8 cellular contexts compared by ENCODE assay signal in the genomic region with DNA sequence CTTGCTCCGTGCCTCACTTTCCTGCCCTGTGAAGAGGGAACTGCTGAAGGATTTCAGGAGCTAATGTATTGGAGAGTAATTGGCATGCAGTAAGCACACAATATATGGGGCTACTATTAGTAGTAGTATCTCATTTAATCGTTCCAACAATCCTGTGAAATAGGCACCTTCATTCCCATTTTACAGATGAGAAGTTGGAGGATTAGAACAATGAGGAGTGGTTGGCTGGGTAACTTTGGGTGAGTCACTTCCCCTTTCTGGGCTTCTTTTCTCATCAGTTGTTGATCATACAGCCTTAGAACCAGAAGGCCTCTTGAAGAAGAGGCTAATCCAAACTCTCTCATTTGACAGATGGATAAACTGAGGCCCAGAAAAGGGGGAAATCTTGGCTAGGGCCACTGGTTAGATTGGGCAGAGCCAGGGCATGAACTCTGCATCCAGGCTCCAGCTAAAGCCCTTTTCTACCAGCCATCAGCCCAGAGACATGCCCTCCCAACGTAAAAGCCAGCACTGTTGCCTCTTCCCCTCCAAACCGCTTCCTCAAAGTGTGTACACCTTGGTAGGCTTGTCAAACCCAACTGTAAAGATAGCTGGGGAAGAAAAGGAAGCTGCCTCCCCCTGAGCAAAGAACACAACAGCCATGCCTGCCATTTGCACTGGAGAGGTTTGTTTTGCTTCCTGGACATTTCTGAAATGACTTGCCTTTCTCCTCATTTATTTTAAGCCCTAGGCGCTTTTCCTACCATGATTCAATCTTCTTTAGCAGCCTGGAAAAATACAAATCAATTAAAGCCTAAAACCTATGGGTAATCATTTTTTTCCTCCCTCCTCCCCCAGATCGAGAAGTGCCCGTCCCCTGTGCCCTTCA. TPM values are rescaled to one million over a fixed set of nuclear protein-coding genes. Genes with fewer than 3 reads are reported as not detected.
A peak's percentile ranks its signal among the peaks of the same experiment; 100 is the strongest.
DNase-seq lines count a peak whose midpoint lies in the region; ATAC-seq and TF ChIP-seq lines count a peak whose summit lies in the region.

No MANE protein-coding gene starts in this region.

- H3K79me1 ChIP-seq in mesenchymal stem cell (replicated peaks; ENCODE audit: low read length, poor library complexity, severe bottlenecking): peaks cover 4% of the 10 kb centered on the region

- H3K27me3 ChIP-seq in left ventricle myocardium inferior (ENCODE audit: low read depth): no peaks in the 10 kb centered on the region
- peaks cover 0 to 18% of the 10 kb centered on the region in 2 experiments for H3K27me3 ChIP-seq in mesenchymal stem cell (ENCODE audit: control insufficient read depth in 1 of 2, insufficient read depth in 1 of 2, low read length in 2 of 2)
- H3K27me3 ChIP-seq in upper lobe of right lung: no peaks in the 10 kb centered on the region

- H3K36me3 Mint-ChIP-seq in activated T-helper 17 cell treated with anti-CD3 and anti-CD28 coated beads, Interleukin-2, amount 50 U/mL, for 72 hours (ENCODE audit: low read depth): no peaks in the 10 kb centered on the region

- H3K4me1 Mint-ChIP-seq in activated T-helper 17 cell treated with anti-CD3 and anti-CD28 coated beads, Interleukin-2, amount 50 U/mL, for 72 hours: no peaks in the 10 kb centered on the region

- H3K23ac ChIP-seq in mesenchymal stem cell (ENCODE audit: low read length in 2 of 2): no peak overlapping the region

- TF ChIP-seq CTCF in left ventricle myocardium inferior (IDR thresholded peaks at IDR 0.05; ENCODE audit: borderline replicate concordance) (no peak), upper lobe of right lung (IDR thresholded peaks at IDR 0.05) (no peak)

- H3K36me3 ChIP-seq in left ventricle myocardium inferior: no peaks in the 10 kb centered on the region
- H3K36me3 ChIP-seq in mesenchymal stem cell (ENCODE audit: control insufficient read depth in 1 of 2, insufficient read depth in 2 of 2, low read depth in 1 of 2, low read length in 2 of 2): peaks cover 5 to 9% of the 10 kb centered on the region in 2 experiments
- H3K36me3 ChIP-seq in upper lobe of right lung: no peaks in the 10 kb centered on the region

- H3K27ac Mint-ChIP-seq in activated T-helper 17 cell treated with anti-CD3 and anti-CD28 coated beads, Interleukin-2, amount 50 U/mL, for 72 hours: peak overlapping the region; percentile 73

- no peak overlapping the region for H2AK5ac ChIP-seq in mesenchymal stem cell (ENCODE audit: low read length, severe bottlenecking)

- H3K27me3 Mint-ChIP-seq in activated T-helper 17 cell treated with anti-CD3 and anti-CD28 coated beads, Interleukin-2, amount 50 U/mL, for 72 hours: no peaks in the 10 kb centered on the region

- peak overlapping the region; percentile 76 for H3K4me3 Mint-ChIP-seq in activated T-helper 17 cell treated with anti-CD3 and anti-CD28 coated beads, Interleukin-2, amount 50 U/mL, for 72 hours

- no peak overlapping the region for H3K14ac ChIP-seq in mesenchymal stem cell (ENCODE audit: low read length in 2 of 2)

- H3K4ac ChIP-seq in mesenchymal stem cell (ENCODE audit: low read depth in 1 of 2, low read length in 2 of 2): no peak overlapping the region

- ATAC-seq in left ventricle myocardium superior (no peak), upper lobe of right lung (no peak), GM18870 (IDR thresholded peaks at IDR 0.05; ENCODE audit: unreplicated experiment) (no peak), HG02884 (IDR thresholded peaks at IDR 0.05; ENCODE audit: unreplicated experiment) (no peak)
- no peak for ATAC-seq in activated T-helper 17 cell treated with anti-CD3 and anti-CD28 coated beads, Interleukin-2, amount 50 U/mL, for 72 hours (replicated peaks)

- no peaks in the 10 kb centered on the region for H3K9me3 ChIP-seq in left ventricle myocardium inferior (replicated peaks)
- no peaks in the 10 kb centered on the region for H3K9me3 ChIP-seq in mesenchymal stem cell (ENCODE audit: control insufficient read depth, low read length)
- H3K9me3 ChIP-seq in upper lobe of right lung: no peaks in the 10 kb centered on the region

- no peak overlapping the region for H3K4me2 ChIP-seq in mesenchymal stem cell (ENCODE audit: low read length, poor library complexity, severe bottlenecking)

- no peak for DNase-seq in left ventricle myocardium inferior
- DNase-seq in left ventricle myocardium superior: no peak
- DNase-seq in mesenchymal stem cell: peak; percentile 8
- no peak for DNase-seq in upper lobe of right lung
- no peak for DNase-seq in ureter (ENCODE audit: low spot score)

- H2BK15ac ChIP-seq in mesenchymal stem cell (ENCODE audit: low read depth, poor library complexity, severe bottlenecking): no peak overlapping the region

- no peaks in the 10 kb centered on the region for H3K9me3 Mint-ChIP-seq in activated T-helper 17 cell treated with anti-CD3 and anti-CD28 coated beads, Interleukin-2, amount 50 U/mL, for 72 hours

- intact Hi-C loops in left ventricle myocardium inferior (cut with micrococcal nuclease) (no loop called here), left ventricle myocardium superior (cut with micrococcal nuclease) (no loop called here), upper lobe of right lung (cut with DNase I) (no loop called here)

- no peak overlapping the region for H2BK12ac ChIP-seq in mesenchymal stem cell (ENCODE audit: low read length in 2 of 2)

- H3K18ac ChIP-seq in mesenchymal stem cell (ENCODE audit: low read depth in 1 of 2, low read length in 2 of 2): no peak overlapping the region

- H3K4me3 ChIP-seq in left ventricle myocardium inferior (peak overlapping the region; percentile 94), mesenchymal stem cell (ENCODE audit: insufficient read depth in 1 of 2, low read depth in 1 of 2, low read length in 2 of 2) (peak overlapping the region in 1 of 2 experiments; percentile 97), upper lobe of right lung (peak overlapping the region; percentile 93)

- peak overlapping the region; percentile 100 for H3K9ac ChIP-seq in mesenchymal stem cell (ENCODE audit: low read length)

- no peak overlapping the region for H4K91ac ChIP-seq in mesenchymal stem cell (ENCODE audit: low read length)

- no peak overlapping the region for H2BK120ac ChIP-seq in mesenchymal stem cell (ENCODE audit: low read depth, low read length)

- H2AFZ ChIP-seq in mesenchymal stem cell (ENCODE audit: low read depth, low read length): no peak overlapping the region

- no peak overlapping the region for H2BK5ac ChIP-seq in mesenchymal stem cell (ENCODE audit: low read depth, low read length, poor library complexity, severe bottlenecking)

- 95% methylated on average over 6 of the region's 7 CpGs for WGBS in mesenchymal stem cell

- H3K27ac ChIP-seq in left ventricle myocardium inferior (replicated peaks): peak overlapping the region; percentile 77
- H3K27ac ChIP-seq in mesenchymal stem cell (ENCODE audit: low read length, poor library complexity, severe bottlenecking): no peak overlapping the region
- no peak overlapping the region for H3K27ac ChIP-seq in upper lobe of right lung

- H3K4me1 ChIP-seq in left ventricle myocardium inferior (peaks cover 24% of the 10 kb centered on the region), mesenchymal stem cell (ENCODE audit: control insufficient read depth, insufficient read depth, low read depth, low read length) (peaks cover 16% of the 10 kb centered on the region), upper lobe of right lung (peaks cover 4% of the 10 kb centered on the region)

- H4K8ac ChIP-seq in mesenchymal stem cell (ENCODE audit: low read length): no peak overlapping the region

RNA-seq across cellular contexts. Expression of a gene that starts 1.0 kb away (rescaled TPM):
- total RNA-seq in left ventricle myocardium inferior (5.7 TPM), left ventricle myocardium superior (4.4 TPM), upper lobe of right lung (3.3 TPM), ureter (5.4 TPM)
- total RNA-seq in activated T-helper 17 cell treated with anti-CD3 and anti-CD28 coated beads, Interleukin-2, amount 50 U/mL, for 72 hours: 1 to 10 TPM in 1 of 2 donors, under 1 TPM in 1; 0.95 to 1.3 TPM
- 4.2 TPM for polyA plus RNA-seq in mesenchymal stem cell (2013, experiment 1 of 2)
- polyA plus RNA-seq in mesenchymal stem cell (2013, experiment 2 of 2): 4.3 TPM

RNA-seq across cellular contexts. Expression of a gene that starts 1.6 kb away (rescaled TPM):
- total RNA-seq in left ventricle myocardium inferior (0.74 TPM), left ventricle myocardium superior (0.42 TPM), upper lobe of right lung (0.55 TPM), ureter (1.7 TPM)
- under 1 TPM in 1 of 2 donors, not detected in 1; 0.66 TPM for total RNA-seq in activated T-helper 17 cell treated with anti-CD3 and anti-CD28 coated beads, Interleukin-2, amount 50 U/mL, for 72 hours
- polyA plus RNA-seq in mesenchymal stem cell (2013, experiment 1 of 2): 0.14 TPM
- 0.26 TPM for polyA plus RNA-seq in mesenchymal stem cell (2013, experiment 2 of 2)
